In genomic region chr17:16286947-16287562, GRCh38 we compare ENCODE assay signal across 8 cellular contexts.
DNase-seq lines count a peak whose midpoint lies in the region; ATAC-seq and TF ChIP-seq lines count a peak whose summit lies in the region.

No MANE protein-coding gene starts in this region.

- H3K27me3 Mint-ChIP-seq in natural killer cell treated with Interleukin-12 subunit alpha and Interleukin-12 subunit beta and Interleukin-15 and Interleukin-18, amount 100 ng/mL, for 72 hours: no peaks in the 10 kb centered on the region

- no peaks in the 10 kb centered on the region for H3K9me3 ChIP-seq in HAP-1

- H3K4me3 ChIP-seq in BJ (ENCODE audit: low read depth, low read length): no peak overlapping the region
- peak overlapping the region; percentile 58 for H3K4me3 ChIP-seq in coronary artery
- no peak overlapping the region for H3K4me3 ChIP-seq in HAP-1

- CTCF ChIA-PET in BJ (lab: Yijun Ruan, JAX): interaction anchor here (0.6 to 1.8 kb wide), 6 partner anchors 15 to 235 kb away, joined by 3 to 5 read pairs (median 4); no protein-coding TSS in a partner anchor

- in situ Hi-C loops in HAP-1 (cut with MboI; ENCODE audit: low sequenced_read_pairs): no loop called here

- no peaks in the 10 kb centered on the region for H3K36me3 Mint-ChIP-seq in natural killer cell treated with Interleukin-12 subunit alpha and Interleukin-12 subunit beta and Interleukin-15 and Interleukin-18, amount 100 ng/mL, for 72 hours

- H3K27ac ChIP-seq in coronary artery: peak overlapping the region; percentile 97

- H3K27me3 ChIP-seq in BJ (ENCODE audit: control insufficient read depth, insufficient read depth, low read length) (no peaks in the 10 kb centered on the region), HAP-1 (ENCODE audit: low read depth) (no peaks in the 10 kb centered on the region)

- no peaks in the 10 kb centered on the region for H3K9me3 Mint-ChIP-seq in natural killer cell treated with Interleukin-12 subunit alpha and Interleukin-12 subunit beta and Interleukin-15 and Interleukin-18, amount 100 ng/mL, for 72 hours

- H3K4me1 ChIP-seq in HAP-1: peaks cover 18% of the 10 kb centered on the region

- TF ChIP-seq CTCF in BJ (IDR thresholded peaks at IDR 0.05; ENCODE audit: insufficient read depth, low read depth, low read length) (0 out of 2 replicates have a peak, but pooled peaks have one; percentile 13), coronary artery (IDR thresholded peaks at IDR 0.05) (no peak)

- POLR2A ChIA-PET in BJ (lab: Charles Lee): no interaction called here

- peak overlapping the region; percentile 87 to 99 for H3K27ac Mint-ChIP-seq in natural killer cell treated with Interleukin-12 subunit alpha and Interleukin-12 subunit beta and Interleukin-15 and Interleukin-18, amount 100 ng/mL, for 72 hours

- peak; percentile 44 for ATAC-seq in GM19463 (IDR thresholded peaks at IDR 0.05; ENCODE audit: unreplicated experiment)
- ATAC-seq in natural killer cell treated with Interleukin-12 subunit alpha and Interleukin-12 subunit beta and Interleukin-15 and Interleukin-18, amount 100 ng/mL, for 72 hours: no peak
- ATAC-seq in GM18867 (IDR thresholded peaks at IDR 0.05; ENCODE audit: unreplicated experiment): no peak

- H3K4me3 Mint-ChIP-seq in natural killer cell treated with Interleukin-12 subunit alpha and Interleukin-12 subunit beta and Interleukin-15 and Interleukin-18, amount 100 ng/mL, for 72 hours: peak overlapping the region; percentile 83

- H3K4me1 Mint-ChIP-seq in natural killer cell treated with Interleukin-12 subunit alpha and Interleukin-12 subunit beta and Interleukin-15 and Interleukin-18, amount 100 ng/mL, for 72 hours (ENCODE audit: low read depth in 2 of 2): peaks cover 44 to 47% of the 10 kb centered on the region in 2 donors

- H3K36me3 ChIP-seq in BJ (ENCODE audit: control insufficient read depth, insufficient read depth, low read length): no peaks in the 10 kb centered on the region
- H3K36me3 ChIP-seq in HAP-1 (replicated peaks): no peaks in the 10 kb centered on the region; the same call in 1 of the 2 replicates

- DNase-seq in BJ (ENCODE audit: low read depth): no peak
- DNase-seq in MV-4-11 (lab: John Stamatoyannopoulos, UW): peak; percentile 42
- DNase-seq in coronary artery (ENCODE audit: low spot score): peak; percentile 79
- DNase-seq in natural killer cell treated with Interleukin-12 subunit alpha and Interleukin-12 subunit beta and Interleukin-15 and Interleukin-18, amount 100 ng/mL, for 72 hours (ENCODE audit: low spot score): no peak
- DNase-seq in Ammon's horn (ENCODE audit: low spot score): no peak
- no peak for DNase-seq in HAP-1 (ENCODE audit: low spot score in 2 of 2)

Comparison
In these comparisons a context has a peak if more than half of its experiments do, and no peak if none do; other contexts are left out.
1. DNase-seq: peak in MV-4-11 (single experiment) and coronary artery (single experiment); none in BJ (single experiment), natural killer cell treated with Interleukin-12 subunit alpha and Interleukin-12 subunit beta and Interleukin-15 and Interleukin-18, amount 100 ng/mL, for 72 hours (single experiment), Ammon's horn (single experiment) and HAP-1 (0 of 2).